Comparison of ENCODE assay signal across 8 cellular contexts in genomic region chr5:116084231-116084630, GRCh38. TPM values are rescaled to one million over a fixed set of nuclear protein-coding genes. Genes with fewer than 3 reads are reported as not detected.
DNase-seq lines count a peak whose midpoint lies in the region; ATAC-seq and TF ChIP-seq lines count a peak whose summit lies in the region.

No MANE protein-coding gene starts in this region.

- H3K27me3 Mint-ChIP-seq in activated CD4-positive, alpha-beta T cell treated with anti-CD3 and anti-CD28 coated beads for 36 hours, result no peaks in the 10 kb centered on the region
- H3K27me3 Mint-ChIP-seq in activated T-helper 17 cell treated with anti-CD3 and anti-CD28 coated beads, Interleukin-2, amount 50 U/mL, for 72 hours, result no peaks in the 10 kb centered on the region
- H3K27me3 Mint-ChIP-seq in progenitor cell of endocrine pancreas, result no peaks in the 10 kb centered on the region

- H3K27ac Mint-ChIP-seq in activated CD4-positive, alpha-beta T cell treated with anti-CD3 and anti-CD28 coated beads for 36 hours, result peak overlapping the region; percentile 88
- peak overlapping the region; percentile 93 for H3K27ac Mint-ChIP-seq in activated T-helper 17 cell treated with anti-CD3 and anti-CD28 coated beads, Interleukin-2, amount 50 U/mL, for 72 hours
- H3K27ac Mint-ChIP-seq in progenitor cell of endocrine pancreas, result peak overlapping the region; percentile 89

- H3K9me3 Mint-ChIP-seq in activated CD4-positive, alpha-beta T cell treated with anti-CD3 and anti-CD28 coated beads for 36 hours (ENCODE audit: low read depth), result no peaks in the 10 kb centered on the region
- H3K9me3 Mint-ChIP-seq in activated T-helper 17 cell treated with anti-CD3 and anti-CD28 coated beads, Interleukin-2, amount 50 U/mL, for 72 hours, result no peaks in the 10 kb centered on the region
- no peaks in the 10 kb centered on the region for H3K9me3 Mint-ChIP-seq in progenitor cell of endocrine pancreas (ENCODE audit: low read depth)

- H3K36me3 Mint-ChIP-seq in activated CD4-positive, alpha-beta T cell treated with anti-CD3 and anti-CD28 coated beads for 36 hours (ENCODE audit: low read depth), result peaks cover 31% of the 10 kb centered on the region
- H3K36me3 Mint-ChIP-seq in activated T-helper 17 cell treated with anti-CD3 and anti-CD28 coated beads, Interleukin-2, amount 50 U/mL, for 72 hours (ENCODE audit: low read depth), result peaks cover 18% of the 10 kb centered on the region
- peaks cover 2% of the 10 kb centered on the region for H3K36me3 Mint-ChIP-seq in progenitor cell of endocrine pancreas (ENCODE audit: insufficient read depth)

- no peak for TF ChIP-seq CTCF in progenitor cell of endocrine pancreas (IDR thresholded peaks at IDR 0.05; ENCODE audit: unreplicated experiment)

- peaks cover 46% of the 10 kb centered on the region for H3K4me1 Mint-ChIP-seq in activated CD4-positive, alpha-beta T cell treated with anti-CD3 and anti-CD28 coated beads for 36 hours
- H3K4me1 Mint-ChIP-seq in activated T-helper 17 cell treated with anti-CD3 and anti-CD28 coated beads, Interleukin-2, amount 50 U/mL, for 72 hours, result peaks cover 16% of the 10 kb centered on the region
- H3K4me1 Mint-ChIP-seq in progenitor cell of endocrine pancreas (ENCODE audit: low read depth), result peaks cover 12% of the 10 kb centered on the region

- intact Hi-C loops in activated CD4-positive, alpha-beta T cell treated with anti-CD3 and anti-CD28 coated beads for 36 hours (cut with DNase I, micrococcal nuclease), result loop anchor here (1.0 to 10.0 kb wide), 3 partner anchors 243 to 789 kb away; partner anchors contain the start of genes AP3S1 (in 1 of the 2), ATG12 (in 1 of the 2), CCDC112 (in 1 of the 2) and FEM1C (in 1 of the 2)
- intact Hi-C loops in head of caudate nucleus (cut with DNase I), result no loop called here

- CTCF ChIA-PET in activated CD4-positive, alpha-beta T cell treated with anti-CD3 and anti-CD28 coated beads for 36 hours (lab: Charles Lee), result interaction anchor here (1.2 kb wide), 1 partner anchor 28 kb away, joined by 3 read pairs; no protein-coding TSS in a partner anchor

- ATAC-seq in activated CD4-positive, alpha-beta T cell treated with anti-CD3 and anti-CD28 coated beads for 36 hours, result peak; percentile 68
- peak; percentile 12 for ATAC-seq in HG02610 (IDR thresholded peaks at IDR 0.05; ENCODE audit: unreplicated experiment)
- ATAC-seq in activated T-helper 17 cell treated with anti-CD3 and anti-CD28 coated beads, Interleukin-2, amount 50 U/mL, for 72 hours (replicated peaks), result peak; percentile 55

- DNase-seq in activated CD4-positive, alpha-beta T cell treated with anti-CD3 and anti-CD28 coated beads for 36 hours, result peak; percentile 61
- no peak for DNase-seq in activated CD4-positive, alpha-beta T cell treated with anti-CD3 and anti-CD28 coated beads, Interleukin-2, amount 50 U/mL, for 4 hours
- DNase-seq in NCI-H1105 treated with DMSO at 0.1 percent for 48 hours (lab: John Stamatoyannopoulos, UW) (peak; percentile 17), head of caudate nucleus (peak in 32 of 42 donors; percentile 6 to 59 (median 33)), progenitor cell of endocrine pancreas (ENCODE audit: low spot score, unreplicated experiment) (no peak), SHP77 treated with DMSO at 0.1 percent for 48 hours (lab: John Stamatoyannopoulos, UW) (no peak)

- POLR2A ChIA-PET in activated CD4-positive, alpha-beta T cell treated with anti-CD3 and anti-CD28 coated beads for 36 hours (lab: Charles Lee), result interaction anchor here (0.6 kb wide), 2 partner anchors 459 to 1827 kb away, joined by 3 to 4 read pairs; no protein-coding TSS in a partner anchor

- H3K4me3 Mint-ChIP-seq in activated CD4-positive, alpha-beta T cell treated with anti-CD3 and anti-CD28 coated beads for 36 hours, result peak overlapping the region; percentile 88
- peak overlapping the region; percentile 90 for H3K4me3 Mint-ChIP-seq in activated T-helper 17 cell treated with anti-CD3 and anti-CD28 coated beads, Interleukin-2, amount 50 U/mL, for 72 hours
- peak overlapping the region; percentile 93 for H3K4me3 Mint-ChIP-seq in progenitor cell of endocrine pancreas (ENCODE audit: low read depth)

RNA-seq across cellular contexts. Expression of gene COMMD10, which starts 0.6 kb away (rescaled TPM):
- 10 to 100 TPM; 19.7 to 23.0 TPM for total RNA-seq in activated CD4-positive, alpha-beta T cell treated with anti-CD3 and anti-CD28 coated beads for 36 hours
- total RNA-seq in activated T-helper 17 cell treated with anti-CD3 and anti-CD28 coated beads, Interleukin-2, amount 50 U/mL, for 72 hours, result 10 to 100 TPM; 17.7 to 19.1 TPM
- total RNA-seq in progenitor cell of endocrine pancreas, result 30.9 and 31.6 TPM in 2 replicates

RNA-seq across cellular contexts. Expression of gene ARL14EPL, which starts 52.0 kb away (rescaled TPM):
- total RNA-seq in activated CD4-positive, alpha-beta T cell treated with anti-CD3 and anti-CD28 coated beads for 36 hours, result not detected
- total RNA-seq in activated T-helper 17 cell treated with anti-CD3 and anti-CD28 coated beads, Interleukin-2, amount 50 U/mL, for 72 hours, result not detected
- not detected in 2 replicates for total RNA-seq in progenitor cell of endocrine pancreas

Comparison
In these comparisons a context has a peak if more than half of its experiments do, and no peak if none do; other contexts are left out.
1. DNase-seq: peak in activated CD4-positive, alpha-beta T cell treated with anti-CD3 and anti-CD28 coated beads for 36 hours (single experiment), NCI-H1105 treated with DMSO at 0.1 percent for 48 hours (single experiment) and head of caudate nucleus (32 of 42); none in activated CD4-positive, alpha-beta T cell treated with anti-CD3 and anti-CD28 coated beads, Interleukin-2, amount 50 U/mL, for 4 hours (0 of 2), progenitor cell of endocrine pancreas (single experiment) and SHP77 treated with DMSO at 0.1 percent for 48 hours (single experiment).
2. ATAC-seq: peak in every context shown above with its lines; median percentile 68 in activated CD4-positive, alpha-beta T cell treated with anti-CD3 and anti-CD28 coated beads for 36 hours; 55 in activated T-helper 17 cell treated with anti-CD3 and anti-CD28 coated beads, Interleukin-2, amount 50 U/mL, for 72 hours; 12 in HG02610.
3. Peak in every context shown above with its lines, with median percentiles within 50 percentile points of each other: H3K27ac Mint-ChIP-seq and H3K4me3 Mint-ChIP-seq.